8 cellular contexts compared by ENCODE assay signal in genomic region chr19:57499680-57500395, GRCh38. TPM values are rescaled to one million over a fixed set of nuclear protein-coding genes. Genes with fewer than 3 reads are reported as not detected.
A peak's percentile ranks its signal among the peaks of the same experiment; 100 is the strongest.
DNase-seq lines count a peak whose midpoint lies in the region; ATAC-seq and TF ChIP-seq lines count a peak whose summit lies in the region.
"Not testable (repeated sequence)": the region's sequence is repeated elsewhere in the genome, so short reads cannot be mapped to it uniquely, and the experiment has no call there.

Gene ZNF773, plus strand, starts transcription at chr19:57499938. Its CDS starts 143 bp downstream, at chr19:57500081.

- DNase-seq in DND-41 (peak; percentile 98), RKO (ENCODE audit: low spot score) (peak; percentile 89), fibroblast of peridontal ligament (ENCODE audit: extremely low read depth) (peak; percentile 94), natural killer cell (peak; percentile 96)
- peak; percentile 93 for DNase-seq in activated T-helper 1 cell treated with anti-CD3 and anti-CD28 coated beads, Interleukin-12 subunit alpha, Interleukin-12 subunit beta, Interleukin-2, Interleukin-4 antibody, amounts not matched to agents 30 ng/mL and 10 ng/mL and 1 ng/mL, durations not matched to agents 14 hours and 24 hours and 36 hours (ENCODE audit: low spot score)
- peak; percentile 93 for DNase-seq in stimulated activated naive B cell treated with anti-CD40 and anti-IgM and Interleukin-4, amounts not matched to agents 10 μg/mL and 1 μg/mL and 100 μg/mL, for 72 hours

- intact Hi-C loops in activated T-helper 1 cell treated with anti-CD3 and anti-CD28 coated beads, Interleukin-12 subunit alpha, Interleukin-12 subunit beta, Interleukin-2, Interleukin-4 antibody, amounts not matched to agents 30 ng/mL and 10 ng/mL and 1 ng/mL, durations not matched to agents 14 hours and 24 hours and 36 hours (cut with micrococcal nuclease) = loop anchor here (1.0 to 2.0 kb wide), 10 partner anchors 13 to 940 kb away; partner anchors contain the start of genes ZNF132, ZNF17, ZNF419 and ZNF460
- intact Hi-C loops in natural killer cell (cut with micrococcal nuclease) = loop anchor here (1.0 kb wide), 2 partner anchors 13 to 27 kb away; partner anchors contain the start of genes ZNF419 and ZNF549

- H3K9me3 Mint-ChIP-seq in activated T-helper 1 cell treated with anti-CD3 and anti-CD28 coated beads, Interleukin-12 subunit alpha, Interleukin-12 subunit beta, Interleukin-2, Interleukin-4 antibody, amounts not matched to agents 30 ng/mL and 10 ng/mL and 1 ng/mL, durations not matched to agents 14 hours and 24 hours and 36 hours = peaks cover 63% of the 10 kb centered on the region
- H3K9me3 Mint-ChIP-seq in natural killer cell = peaks cover 11 to 18% of the 10 kb centered on the region in 2 donors
- H3K9me3 Mint-ChIP-seq in stimulated activated naive B cell treated with anti-CD40 and anti-IgM and Interleukin-4, amounts not matched to agents 10 μg/mL and 1 μg/mL and 100 μg/mL, for 72 hours = peaks cover 16 to 19% of the 10 kb centered on the region in 2 donors

- not testable (repeated sequence) for H4K20me1 ChIP-seq in DND-41 (ENCODE audit: insufficient read depth, low read length)

- TF ChIP-seq CTCF in DND-41 (IDR thresholded peaks at IDR 0.05; ENCODE audit: borderline replicate concordance, extremely low read depth, low read length, poor library complexity, severe bottlenecking); natural killer cell (IDR thresholded peaks at IDR 0.05): not testable (repeated sequence)

- not testable (repeated sequence) for H3K27me3 ChIP-seq in DND-41 (ENCODE audit: insufficient read depth, low read length, poor library complexity)

- peak within 1 kb of the TSS; percentile 65 for H3K9ac ChIP-seq in DND-41 (ENCODE audit: low read depth, low read length)

- H2AFZ ChIP-seq in DND-41 (ENCODE audit: low read depth, low read length) = peak within 1 kb of the TSS; percentile 75

- H3K27ac ChIP-seq in DND-41 (ENCODE audit: low read length) (peak within 1 kb of the TSS; percentile 72), KOPT-K1 (ENCODE audit: low read depth, low read length, poor library complexity, severe bottlenecking) (peak within 1 kb of the TSS; percentile 74)

- peak within 1 kb of the TSS; percentile 81 for H3K4me3 Mint-ChIP-seq in activated T-helper 1 cell treated with anti-CD3 and anti-CD28 coated beads, Interleukin-12 subunit alpha, Interleukin-12 subunit beta, Interleukin-2, Interleukin-4 antibody, amounts not matched to agents 30 ng/mL and 10 ng/mL and 1 ng/mL, durations not matched to agents 14 hours and 24 hours and 36 hours
- peak within 1 kb of the TSS; percentile 49 for H3K4me3 Mint-ChIP-seq in natural killer cell
- peak within 1 kb of the TSS; percentile 69 to 81 for H3K4me3 Mint-ChIP-seq in stimulated activated naive B cell treated with anti-CD40 and anti-IgM and Interleukin-4, amounts not matched to agents 10 μg/mL and 1 μg/mL and 100 μg/mL, for 72 hours

- H3K36me3 ChIP-seq in DND-41 (ENCODE audit: insufficient read depth, low read length) (peaks cover 38% of the 10 kb centered on the region), KOPT-K1 (ENCODE audit: insufficient read depth, low read length) (peaks cover 35% of the 10 kb centered on the region)

- H3K4me1 ChIP-seq in DND-41 (ENCODE audit: insufficient read depth, low read length) = peaks cover 20% of the 10 kb centered on the region

- peaks cover 44% of the 10 kb centered on the region for H3K36me3 Mint-ChIP-seq in activated T-helper 1 cell treated with anti-CD3 and anti-CD28 coated beads, Interleukin-12 subunit alpha, Interleukin-12 subunit beta, Interleukin-2, Interleukin-4 antibody, amounts not matched to agents 30 ng/mL and 10 ng/mL and 1 ng/mL, durations not matched to agents 14 hours and 24 hours and 36 hours (ENCODE audit: low read depth)
- peaks cover 54% of the 10 kb centered on the region for H3K36me3 Mint-ChIP-seq in natural killer cell
- H3K36me3 Mint-ChIP-seq in stimulated activated naive B cell treated with anti-CD40 and anti-IgM and Interleukin-4, amounts not matched to agents 10 μg/mL and 1 μg/mL and 100 μg/mL, for 72 hours = peaks cover 38 to 53% of the 10 kb centered on the region in 2 donors

- peak; percentile 98 for ATAC-seq in DND-41 (ENCODE audit: insufficient read depth, low read depth)
- ATAC-seq in GM21786 (IDR thresholded peaks at IDR 0.05; ENCODE audit: unreplicated experiment) = peak; percentile 97
- ATAC-seq in natural killer cell = peak; percentile 93 to 96 (median 95)
- peak; percentile 99 for ATAC-seq in stimulated activated naive B cell treated with anti-CD40 and anti-IgM and Interleukin-4, amounts not matched to agents 10 μg/mL and 1 μg/mL and 100 μg/mL, for 72 hours (replicated peaks)

- peak within 1 kb of the TSS; percentile 87 for H3K27ac Mint-ChIP-seq in activated T-helper 1 cell treated with anti-CD3 and anti-CD28 coated beads, Interleukin-12 subunit alpha, Interleukin-12 subunit beta, Interleukin-2, Interleukin-4 antibody, amounts not matched to agents 30 ng/mL and 10 ng/mL and 1 ng/mL, durations not matched to agents 14 hours and 24 hours and 36 hours
- H3K27ac Mint-ChIP-seq in natural killer cell = peak within 1 kb of the TSS; percentile 69 to 73
- peak within 1 kb of the TSS; percentile 81 for H3K27ac Mint-ChIP-seq in stimulated activated naive B cell treated with anti-CD40 and anti-IgM and Interleukin-4, amounts not matched to agents 10 μg/mL and 1 μg/mL and 100 μg/mL, for 72 hours

- H3K4me2 ChIP-seq in DND-41 (ENCODE audit: insufficient read depth, low read length) = peak within 1 kb of the TSS; percentile 68

- peak within 1 kb of the TSS; percentile 37 to 61; a peak in 3 of 4 replicates for H3K4me3 ChIP-seq in DND-41 (ENCODE audit: low read depth in 1 of 2, low read length in 2 of 2)

- H3K4me1 Mint-ChIP-seq in activated T-helper 1 cell treated with anti-CD3 and anti-CD28 coated beads, Interleukin-12 subunit alpha, Interleukin-12 subunit beta, Interleukin-2, Interleukin-4 antibody, amounts not matched to agents 30 ng/mL and 10 ng/mL and 1 ng/mL, durations not matched to agents 14 hours and 24 hours and 36 hours (ENCODE audit: low read depth) = peaks cover 22% of the 10 kb centered on the region
- peaks cover 18 to 38% of the 10 kb centered on the region in 2 donors for H3K4me1 Mint-ChIP-seq in natural killer cell
- peaks cover 22 to 38% of the 10 kb centered on the region in 2 donors for H3K4me1 Mint-ChIP-seq in stimulated activated naive B cell treated with anti-CD40 and anti-IgM and Interleukin-4, amounts not matched to agents 10 μg/mL and 1 μg/mL and 100 μg/mL, for 72 hours

- peaks cover 39% of the 10 kb centered on the region for H3K79me2 ChIP-seq in DND-41 (ENCODE audit: insufficient read depth, low read length)

- peaks cover 37% of the 10 kb centered on the region for H3K9me3 ChIP-seq in DND-41 (ENCODE audit: insufficient read depth, low read length, severe bottlenecking)
- H3K9me3 ChIP-seq in KOPT-K1 (ENCODE audit: insufficient read depth, low read length, poor library complexity, severe bottlenecking) = peaks cover 43% of the 10 kb centered on the region

- H3K27me3 Mint-ChIP-seq in activated T-helper 1 cell treated with anti-CD3 and anti-CD28 coated beads, Interleukin-12 subunit alpha, Interleukin-12 subunit beta, Interleukin-2, Interleukin-4 antibody, amounts not matched to agents 30 ng/mL and 10 ng/mL and 1 ng/mL, durations not matched to agents 14 hours and 24 hours and 36 hours (ENCODE audit: insufficient read depth); natural killer cell (ENCODE audit: low read depth in 2 of 2); stimulated activated naive B cell treated with anti-CD40 and anti-IgM and Interleukin-4, amounts not matched to agents 10 μg/mL and 1 μg/mL and 100 μg/mL, for 72 hours: not testable (repeated sequence)

RNA-seq across cellular contexts. Expression of gene ZNF773, which starts in this region (rescaled TPM):
- 5.0 and 5.8 TPM in 2 replicates for total RNA-seq in activated T-helper 1 cell treated with anti-CD3 and anti-CD28 coated beads, Interleukin-12 subunit alpha, Interleukin-12 subunit beta, Interleukin-2, Interleukin-4 antibody, amounts not matched to agents 30 ng/mL and 10 ng/mL and 1 ng/mL, durations not matched to agents 14 hours and 24 hours and 36 hours
- total RNA-seq in natural killer cell = 10 to 100 TPM in 2 of 3 donors, 1 to 10 TPM in 1; 4.3 to 10.2 (median 10.2) TPM

Comparison
In these comparisons a context has a peak if more than half of its experiments do, and no peak if none do; other contexts are left out.
1. Peak in every context shown above with its lines: DNase-seq, ATAC-seq, H3K4me3 ChIP-seq and H3K27ac ChIP-seq.